Comparison of ENCODE assay signal across 9 cellular contexts in genomic region chr2:18299423-18300212, GRCh38.
DNase-seq lines count a peak whose midpoint lies in the region; ATAC-seq lines count a peak whose summit lies in the region.
"Had no signal": no experiment of that assay in that cellular context is flagged by ENCODE, and none has a peak within 500 bp of the region (broad histone marks: within the 10 kb centered on the region; RNA-seq: fewer than 3 reads in every experiment).

No MANE protein-coding gene starts in this region.

- peak overlapping the region; percentile 85 for H3K27ac ChIP-seq in epithelial cell of prostate

- DNase-seq in Daoy (ENCODE audit: low read depth) (peak; percentile 78), NCI-H526 treated with DMSO at 0.1 percent for 48 hours (lab: John Stamatoyannopoulos, UW) (peak; percentile 60), epithelial cell of prostate (ENCODE audit: low read depth, low spot score) (peak; percentile 50), myocyte (ENCODE audit: low read depth) (peak; percentile 78), SIG-M5 treated with dmso at 0.1 percent for 504 hours (lab: John Stamatoyannopoulos, UW; ENCODE audit: unreplicated experiment) (no peak), NCI-H1417 treated with DMSO at 0.1 percent for 48 hours (lab: John Stamatoyannopoulos, UW) (no peak), DMS53 (lab: John Stamatoyannopoulos, UW) (no peak)

- no peak for ATAC-seq in GM21381 (IDR thresholded peaks at IDR 0.05; ENCODE audit: unreplicated experiment)
- ATAC-seq: activated CD4-positive, CD25-positive, alpha-beta regulatory T cell treated with anti-CD3 and anti-CD28 coated beads, Interleukin-2, amount 50 U/mL, for 24 hours had no signal

Comparison
In these comparisons a context has a peak if more than half of its experiments do, and no peak if none do; other contexts are left out.
1. DNase-seq: peak in Daoy (single experiment), NCI-H526 treated with DMSO at 0.1 percent for 48 hours (single experiment), epithelial cell of prostate (single experiment) and myocyte (single experiment); none in SIG-M5 treated with dmso at 0.1 percent for 504 hours (single experiment), NCI-H1417 treated with DMSO at 0.1 percent for 48 hours (single experiment) and DMS53 (single experiment).